In genomic region chr3:48952510-48953118, GRCh38 we compare ENCODE assay signal across 10 cellular contexts. TPM values are rescaled to one million over a fixed set of nuclear protein-coding genes. Genes with fewer than 3 reads are reported as not detected.
DNase-seq lines count a peak whose midpoint lies in the region; ATAC-seq and TF ChIP-seq lines count a peak whose summit lies in the region.
"Had no signal": no experiment of that assay in that cellular context is flagged by ENCODE, and none has a peak within 500 bp of the region (broad histone marks: within the 10 kb centered on the region; RNA-seq: fewer than 3 reads in every experiment).

No MANE protein-coding gene starts in this region.

- H4K20me1 ChIP-seq in SU-DHL-6 (ENCODE audit: low read depth, low read length) (peaks cover 6% of the 10 kb centered on the region; the same call in 1 of the 2 replicates), mammary epithelial cell (ENCODE audit: insufficient read depth, low read length) (no peaks in the 10 kb centered on the region)

- H3K36me3 ChIP-seq in SU-DHL-6 (ENCODE audit: low read length) (no peaks in the 10 kb centered on the region; the same call in 1 of the 2 replicates), mammary epithelial cell (ENCODE audit: insufficient read depth, low read length) (peaks cover 5% of the 10 kb centered on the region), testis (ENCODE audit: low read depth, missing control alignments) (no peaks in the 10 kb centered on the region)

- H3K9me3 Mint-ChIP-seq in mesothelial cell of epicardium, result no peaks in the 10 kb centered on the region
- H3K9me3 Mint-ChIP-seq: activated naive CD4-positive, alpha-beta T cell treated with anti-CD3 and anti-CD28 coated beads, Interleukin-2, amount 50 U/mL, for 24 hours had no signal

- intact Hi-C loops in mammary epithelial cell (cut with micrococcal nuclease), result no loop called here
- intact Hi-C loops in testis (cut with DNase I; ENCODE audit: low total_unique reads), result no loop called here

- H3K4me1 ChIP-seq in mammary epithelial cell (ENCODE audit: insufficient read depth, low read length), result peaks cover 3% of the 10 kb centered on the region
- no peaks in the 10 kb centered on the region for H3K4me1 ChIP-seq in testis

- no peak overlapping the region for H2AFZ ChIP-seq in SU-DHL-6 (ENCODE audit: low read depth, low read length, severe bottlenecking)
- H2AFZ ChIP-seq in mammary epithelial cell (ENCODE audit: low read depth, low read length), result no peak overlapping the region

- no peak overlapping the region for H3K4me3 Mint-ChIP-seq in mesothelial cell of epicardium
- H3K4me3 Mint-ChIP-seq: activated naive CD4-positive, alpha-beta T cell treated with anti-CD3 and anti-CD28 coated beads, Interleukin-2, amount 50 U/mL, for 24 hours had no signal

- DNase-seq in NCI-H1417 (lab: John Stamatoyannopoulos, UW) (peak in 2 of 3 experiments; percentile 7 to 33), NCI-H1417 treated with DMSO at 0.1 percent for 48 hours (lab: John Stamatoyannopoulos, UW) (no peak), mammary epithelial cell (peak; percentile 33), lung microvascular endothelial cell (ENCODE audit: low read depth in 2 of 2) (peak; percentile 41 to 54), testis (peak; percentile 24), mesothelial cell of epicardium (ENCODE audit: low spot score in 2 of 2, unreplicated experiment in 2 of 2) (no peak)

- H3K9me2 ChIP-seq in SU-DHL-6 (replicated peaks; ENCODE audit: insufficient read depth, low read length), result no peaks in the 10 kb centered on the region

- H3K4me3 ChIP-seq in SU-DHL-6 (ENCODE audit: insufficient read depth, low read length, poor library complexity, severe bottlenecking), result no peak overlapping the region
- H3K4me3 ChIP-seq in mammary epithelial cell (replicated peaks in 1 of 3; ENCODE audit: insufficient read depth in 1 of 3, low read depth in 2 of 3, low read length in 3 of 3), result no peak overlapping the region
- H3K4me3 ChIP-seq in testis, result no peak overlapping the region
- H3K4me3 ChIP-seq: BLaER1 had no signal

- no peak overlapping the region for H3K27ac Mint-ChIP-seq in mesothelial cell of epicardium
- H3K27ac Mint-ChIP-seq: activated naive CD4-positive, alpha-beta T cell treated with anti-CD3 and anti-CD28 coated beads, Interleukin-2, amount 50 U/mL, for 24 hours had no signal

- no peak for TF ChIP-seq POLR2A in testis (IDR thresholded peaks at IDR 0.05)

- H3K79me2 ChIP-seq in SU-DHL-6 (ENCODE audit: insufficient read depth, low read length) (peaks cover 59% of the 10 kb centered on the region), mammary epithelial cell (ENCODE audit: insufficient read depth, low read length) (peaks cover 74% of the 10 kb centered on the region)

- 98% methylated on average over 7 of the region's 8 CpGs for WGBS in mammary epithelial cell (ENCODE audit: low coverage, missing lambda C conversion rate)
- WGBS in testis, 2 donors, result 87 to 90% methylated on average over 8 of the region's 8 CpGs

- dilution Hi-C loops in mammary epithelial cell (cut with HindIII; ENCODE audit: low sequenced_read_pairs), result loop anchor here (5.0 kb wide), 1 partner anchor 100 kb away; no protein-coding TSS in a partner anchor

- H3K27me3 ChIP-seq in SU-DHL-6 (ENCODE audit: low read length), result no peaks in the 10 kb centered on the region
- H3K27me3 ChIP-seq in mammary epithelial cell (ENCODE audit: insufficient read depth, low read length), result no peaks in the 10 kb centered on the region
- H3K27me3 ChIP-seq in testis, result no peaks in the 10 kb centered on the region
- H3K27me3 ChIP-seq: BLaER1 had no signal

- no peak overlapping the region for H3K27ac ChIP-seq in SU-DHL-6 (ENCODE audit: low read depth, low read length)
- no peak overlapping the region for H3K27ac ChIP-seq in mammary epithelial cell (ENCODE audit: insufficient read depth, low read depth, low read length)
- no peak overlapping the region for H3K27ac ChIP-seq in testis
- H3K27ac ChIP-seq: BLaER1 had no signal

- BruUV-seq in mammary epithelial cell (replicated peaks; lab: Mats Ljungman, UMichigan), result no TSS peak

- peaks cover 12% of the 10 kb centered on the region for H3K36me3 Mint-ChIP-seq in mesothelial cell of epicardium

- no peaks in the 10 kb centered on the region for H3K27me3 Mint-ChIP-seq in mesothelial cell of epicardium (ENCODE audit: low read depth)
- H3K27me3 Mint-ChIP-seq: activated naive CD4-positive, alpha-beta T cell treated with anti-CD3 and anti-CD28 coated beads, Interleukin-2, amount 50 U/mL, for 24 hours had no signal

- peaks cover 28% of the 10 kb centered on the region; the same call in 1 of the 2 replicates for H3F3A ChIP-seq in SU-DHL-6 (ENCODE audit: insufficient read depth)

- CTCF ChIA-PET in mammary epithelial cell (lab: Charles Lee; ENCODE audit: low non-redundant PET), result no interaction called here

- H3K9me3 ChIP-seq in SU-DHL-6 (ENCODE audit: insufficient read depth, low read length) (no peaks in the 10 kb centered on the region), mammary epithelial cell (replicated peaks; ENCODE audit: insufficient read depth, low read length) (no peaks in the 10 kb centered on the region), testis (no peaks in the 10 kb centered on the region)
- H3K9me3 ChIP-seq: BLaER1 had no signal

- in situ Hi-C loops in mammary epithelial cell (cut with MboI; ENCODE audit: low sequenced_read_pairs in 2 of 2), result no loop called here

- H3K9ac ChIP-seq in SU-DHL-6 (ENCODE audit: low read length) (no peak overlapping the region), mammary epithelial cell (ENCODE audit: insufficient read depth, low read length) (no peak overlapping the region)
- H3K9ac ChIP-seq: BLaER1 had no signal

- ATAC-seq in HG03442 (IDR thresholded peaks at IDR 0.05; ENCODE audit: unreplicated experiment), result no peak

- H3K4me1 Mint-ChIP-seq in mesothelial cell of epicardium, result peaks cover 14% of the 10 kb centered on the region

- TF ChIP-seq CTCF in SU-DHL-6 (IDR thresholded peaks at IDR 0.05; ENCODE audit: insufficient read depth, low read length, poor library complexity, severe bottlenecking) (peak; percentile 45), mammary epithelial cell (conservative IDR thresholded peaks at IDR 0.05 in 1 of 2, IDR thresholded peaks at IDR 0.05 in 1 of 2; ENCODE audit: extremely low read depth in 1 of 2, insufficient read depth in 1 of 2, low read depth in 1 of 2, low read length in 2 of 2) (peak; percentile 44 to 56), testis (IDR thresholded peaks at IDR 0.05) (peak in 1 of 3 experiments; percentile 17), mesothelial cell of epicardium (IDR thresholded peaks at IDR 0.05; ENCODE audit: unreplicated experiment) (no peak)

- H3K4me2 ChIP-seq in SU-DHL-6 (ENCODE audit: low read depth, low read length, poor library complexity, severe bottlenecking) (no peak overlapping the region), mammary epithelial cell (ENCODE audit: insufficient read depth, low read depth, low read length) (no peak overlapping the region)
- H3K4me2 ChIP-seq: BLaER1 had no signal

RNA-seq across cellular contexts. Expression of gene ARIH2, which starts 34.0 kb away (rescaled TPM):
- 100 to 1,000 TPM in 1 of 2 donors, 10 to 100 TPM in 1; 84.7 to 115 TPM for total RNA-seq in mammary epithelial cell
- polyA plus RNA-seq in mammary epithelial cell, result 76.6 TPM
- 76.4 TPM for polyA minus RNA-seq in mammary epithelial cell
- 46.0 and 69.0 TPM in 2 replicates for total RNA-seq in lung microvascular endothelial cell
- 100 to 1,000 TPM; 127 to 157 TPM for total RNA-seq in testis
- polyA plus RNA-seq in testis (ENCODE audit: insufficient read depth, low read depth, low replicate concordance), result 106 TPM
- total RNA-seq in mesothelial cell of epicardium, result 87.0 to 102 TPM (median 100 TPM) in 3 replicates

RNA-seq across cellular contexts. Expression of gene P4HTM, which starts 37.4 kb away (rescaled TPM):
- total RNA-seq in mammary epithelial cell (10 to 100 TPM in 1 of 2 donors, 1 to 10 TPM in 1; 8.1 to 10.2 TPM), lung microvascular endothelial cell (1.6 and 5.7 TPM in 2 replicates), testis (100 to 1,000 TPM; 107 to 122 TPM), mesothelial cell of epicardium (57.9 to 59.9 TPM (median 58.4 TPM) in 3 replicates)
- polyA plus RNA-seq in mammary epithelial cell (4.7 TPM), testis (ENCODE audit: insufficient read depth, low read depth, low replicate concordance) (52.3 TPM)
- 2.9 TPM for polyA minus RNA-seq in mammary epithelial cell

RNA-seq across cellular contexts. Expression of gene SLC25A20, which starts 53.9 kb away (rescaled TPM):
- total RNA-seq in mammary epithelial cell (10 to 100 TPM; 11.3 to 17.8 TPM), lung microvascular endothelial cell (15.3 and 25.2 TPM in 2 replicates), testis (10 to 100 TPM; 13.0 to 15.7 TPM), mesothelial cell of epicardium (9.7 to 10.7 TPM (median 10.5 TPM) in 3 replicates)
- polyA plus RNA-seq in mammary epithelial cell (19.4 TPM), testis (ENCODE audit: insufficient read depth, low read depth, low replicate concordance) (19.6 TPM)
- polyA minus RNA-seq in mammary epithelial cell, result 45.2 TPM

RNA-seq across cellular contexts. Expression of gene WDR6, which starts 54.6 kb away (rescaled TPM):
- total RNA-seq in mammary epithelial cell, result 100 to 1,000 TPM in 1 of 2 donors, 10 to 100 TPM in 1; 91.2 to 108 TPM
- polyA plus RNA-seq in mammary epithelial cell, result 93.9 TPM
- 208 TPM for polyA minus RNA-seq in mammary epithelial cell
- total RNA-seq in lung microvascular endothelial cell, result 61.5 and 99.6 TPM in 2 replicates
- 100 to 1,000 TPM; 171 to 172 TPM for total RNA-seq in testis
- 92.0 TPM for polyA plus RNA-seq in testis (ENCODE audit: insufficient read depth, low read depth, low replicate concordance)
- 384 to 409 TPM (median 396 TPM) in 3 replicates for total RNA-seq in mesothelial cell of epicardium

Comparison
In these comparisons a context has a peak if more than half of its experiments do, and no peak if none do; other contexts are left out.
1. DNase-seq: peak in NCI-H1417 (2 of 3), mammary epithelial cell (single experiment), lung microvascular endothelial cell (2 of 2) and testis (single experiment); none in NCI-H1417 treated with DMSO at 0.1 percent for 48 hours (single experiment) and mesothelial cell of epicardium (0 of 2).